In genomic region chr16:23423496-23424049, GRCh38 we compare ENCODE assay signal across 1 cellular context.
TF ChIP-seq lines count a peak whose summit lies in the region.

No MANE protein-coding gene starts in this region.

TF ChIP-seq in HEK293, 187 proteins besides CTCF, POLR2A, EP300 and RAD21 (continued from another document and continues in another):
- no peak for TF ChIP-seq ZNF132 (tag by site-specific recombination; IDR thresholded peaks at IDR 0.05; ENCODE audit: borderline replicate concordance)
- TF ChIP-seq ZNF560 (tag by site-specific recombination; IDR thresholded peaks at IDR 0.05; ENCODE audit: borderline replicate concordance), result no peak
- TF ChIP-seq MYNN (tag by site-specific recombination; IDR thresholded peaks at IDR 0.05; ENCODE audit: borderline replicate concordance), result no peak
- no peak for TF ChIP-seq ZNF202 (tag by site-specific recombination; IDR thresholded peaks at IDR 0.05; ENCODE audit: borderline replicate concordance)
- peak; percentile 69 for TF ChIP-seq ZNF692 (tag by site-specific recombination; IDR thresholded peaks at IDR 0.05)
- TF ChIP-seq ZNF155 (tag by site-specific recombination; IDR thresholded peaks at IDR 0.05), result no peak
- peak; percentile 21; the same call in 1 of the 2 replicates for TF ChIP-seq ZNF341 (tag by site-specific recombination; IDR thresholded peaks at IDR 0.05; ENCODE audit: low read depth)
- TF ChIP-seq ZNF626 (tag by site-specific recombination; IDR thresholded peaks at IDR 0.05), result no peak
- TF ChIP-seq ZNF112 (tag by site-specific recombination; IDR thresholded peaks at IDR 0.05), result no peak
- TF ChIP-seq PATZ1 (tag by site-specific recombination; IDR thresholded peaks at IDR 0.05), result 0 out of 2 replicates have a peak, but pooled peaks have one; percentile 34
- TF ChIP-seq YY2 (tag by site-specific recombination; IDR thresholded peaks at IDR 0.05), result no peak
- TF ChIP-seq ZNF76 (tag by site-specific recombination; IDR thresholded peaks at IDR 0.05; ENCODE audit: borderline replicate concordance, low read depth), result no peak
- TF ChIP-seq ZNF830 (tag by site-specific recombination; IDR thresholded peaks at IDR 0.05; ENCODE audit: low read depth), result no peak
- TF ChIP-seq ZNF660 (tag by site-specific recombination; IDR thresholded peaks at IDR 0.05), result peak; percentile 93
- TF ChIP-seq TCF7L2 (IDR thresholded peaks at IDR 0.05; ENCODE audit: borderline replicate concordance, low read depth, low read length), result no peak
- TF ChIP-seq ZNF747 (tag by site-specific recombination; IDR thresholded peaks at IDR 0.05), result no peak
- no peak for TF ChIP-seq ZNF140 (tag by site-specific recombination; IDR thresholded peaks at IDR 0.05)
- peak; percentile 90 for TF ChIP-seq SCRT2 (tag by site-specific recombination; IDR thresholded peaks at IDR 0.05)
- TF ChIP-seq ZNF530 (tag by site-specific recombination; IDR thresholded peaks at IDR 0.05; ENCODE audit: low read depth), result no peak
- TF ChIP-seq ZNF302 (tag by site-specific recombination; IDR thresholded peaks at IDR 0.05; ENCODE audit: low read depth), result no peak
- TF ChIP-seq ZNF366 (tag by site-specific recombination; conservative IDR thresholded peaks at IDR 0.05), result peak; percentile 87
- TF ChIP-seq ZNF585B (tag by site-specific recombination; IDR thresholded peaks at IDR 0.05), result no peak
- TF ChIP-seq ZNF639 (tag by site-specific recombination; IDR thresholded peaks at IDR 0.05), result peak; percentile 88; the same call in 1 of the 2 replicates
- peak; percentile 93 for TF ChIP-seq ZNF629 (tag by site-specific recombination; IDR thresholded peaks at IDR 0.05)
- TF ChIP-seq ZNF558 (tag by site-specific recombination; IDR thresholded peaks at IDR 0.05), result no peak
- TF ChIP-seq ZNF555 (tag by site-specific recombination; conservative IDR thresholded peaks at IDR 0.05), result no peak
- TF ChIP-seq ZSCAN5A (tag by site-specific recombination; IDR thresholded peaks at IDR 0.05), result no peak
- peak; percentile 63 for TF ChIP-seq ZFP69B (tag by site-specific recombination; IDR thresholded peaks at IDR 0.05)
- no peak for TF ChIP-seq ZFP37 (tag by site-specific recombination; IDR thresholded peaks at IDR 0.05)
- TF ChIP-seq ZNF37A (tag by site-specific recombination; IDR thresholded peaks at IDR 0.05), result no peak
- peak; percentile 86 for TF ChIP-seq BCL11A (tag by site-specific recombination; IDR thresholded peaks at IDR 0.05; ENCODE audit: low read depth)
- TF ChIP-seq ZXDB (tag by site-specific recombination; IDR thresholded peaks at IDR 0.05), result peak; percentile 84
- no peak for TF ChIP-seq PBX3 (CRISPR knock-in tag; IDR thresholded peaks at IDR 0.05)
- no peak for TF ChIP-seq ZNF214 (tag by site-specific recombination; IDR thresholded peaks at IDR 0.05; ENCODE audit: borderline replicate concordance)
- TF ChIP-seq ZBTB26 (tag by site-specific recombination; optimal IDR thresholded peaks at IDR 0.05), result no peak
- TF ChIP-seq ZBTB1 (tag by site-specific recombination; IDR thresholded peaks at IDR 0.05), result peak; percentile 69; the same call in 1 of the 2 replicates
- no peak for TF ChIP-seq ZNF280D (tag by site-specific recombination; IDR thresholded peaks at IDR 0.05)
- no peak for TF ChIP-seq ZNF704 (tag by site-specific recombination; IDR thresholded peaks at IDR 0.05)
- TF ChIP-seq ZNF580 (tag by site-specific recombination; IDR thresholded peaks at IDR 0.05), result no peak
- TF ChIP-seq ZNF433 (tag by site-specific recombination; IDR thresholded peaks at IDR 0.05; ENCODE audit: low read depth), result no peak
- no peak; the same call in none of the 2 replicates for TF ChIP-seq MZF1 (tag by site-specific recombination; IDR thresholded peaks at IDR 0.05; ENCODE audit: borderline replicate concordance)
- 0 out of 2 replicates have a peak, but pooled peaks have one; percentile 24 for TF ChIP-seq BCL6B (tag by site-specific recombination; IDR thresholded peaks at IDR 0.05)
- TF ChIP-seq ZNF221 (tag by site-specific recombination; IDR thresholded peaks at IDR 0.05; ENCODE audit: borderline replicate concordance), result no peak
